8 cellular contexts compared by ENCODE assay signal in genomic region chr19:53879145-53880037, GRCh38. TPM values are rescaled to one million over a fixed set of nuclear protein-coding genes. Genes with fewer than 3 reads are reported as not detected.
A peak's percentile ranks its signal among the peaks of the same experiment; 100 is the strongest.
DNase-seq lines count a peak whose midpoint lies in the region; ATAC-seq and TF ChIP-seq lines count a peak whose summit lies in the region.

No MANE protein-coding gene starts in this region.

- no peak overlapping the region for H3K27ac Mint-ChIP-seq in natural killer cell treated with Interleukin-12 subunit alpha and Interleukin-12 subunit beta and Interleukin-15 and Interleukin-18, amount 100 ng/mL, for 72 hours
- no peak overlapping the region for H3K27ac Mint-ChIP-seq in stimulated activated memory B cell treated with anti-CD40 and anti-IgM and Interleukin-4, amounts not matched to agents 10 μg/mL and 1 μg/mL and 100 μg/mL, for 72 hours

- peak; percentile 53 for ATAC-seq in GM19043 (IDR thresholded peaks at IDR 0.05; ENCODE audit: low read depth, unreplicated experiment)
- peak; percentile 82 for ATAC-seq in HG03520 (IDR thresholded peaks at IDR 0.05; ENCODE audit: unreplicated experiment)
- ATAC-seq in natural killer cell treated with Interleukin-12 subunit alpha and Interleukin-12 subunit beta and Interleukin-15 and Interleukin-18, amount 100 ng/mL, for 72 hours = peak; percentile 97 to 99
- peak; percentile 83 for ATAC-seq in stimulated activated memory B cell treated with anti-CD40 and anti-IgM and Interleukin-4, amounts not matched to agents 10 μg/mL and 1 μg/mL and 100 μg/mL, for 72 hours

- peaks cover 13 to 20% of the 10 kb centered on the region in 2 donors for H3K4me1 Mint-ChIP-seq in natural killer cell treated with Interleukin-12 subunit alpha and Interleukin-12 subunit beta and Interleukin-15 and Interleukin-18, amount 100 ng/mL, for 72 hours (ENCODE audit: low read depth in 2 of 2)
- peaks cover 20% of the 10 kb centered on the region for H3K4me1 Mint-ChIP-seq in stimulated activated memory B cell treated with anti-CD40 and anti-IgM and Interleukin-4, amounts not matched to agents 10 μg/mL and 1 μg/mL and 100 μg/mL, for 72 hours

- H3K36me3 Mint-ChIP-seq in natural killer cell treated with Interleukin-12 subunit alpha and Interleukin-12 subunit beta and Interleukin-15 and Interleukin-18, amount 100 ng/mL, for 72 hours = peaks cover 5% of the 10 kb centered on the region
- peaks cover 12% of the 10 kb centered on the region for H3K36me3 Mint-ChIP-seq in stimulated activated memory B cell treated with anti-CD40 and anti-IgM and Interleukin-4, amounts not matched to agents 10 μg/mL and 1 μg/mL and 100 μg/mL, for 72 hours

- peaks cover 10 to 11% of the 10 kb centered on the region in 2 donors for H3K27me3 Mint-ChIP-seq in natural killer cell treated with Interleukin-12 subunit alpha and Interleukin-12 subunit beta and Interleukin-15 and Interleukin-18, amount 100 ng/mL, for 72 hours
- peaks cover 8% of the 10 kb centered on the region for H3K27me3 Mint-ChIP-seq in stimulated activated memory B cell treated with anti-CD40 and anti-IgM and Interleukin-4, amounts not matched to agents 10 μg/mL and 1 μg/mL and 100 μg/mL, for 72 hours

- no peak overlapping the region for H3K4me3 Mint-ChIP-seq in natural killer cell treated with Interleukin-12 subunit alpha and Interleukin-12 subunit beta and Interleukin-15 and Interleukin-18, amount 100 ng/mL, for 72 hours
- H3K4me3 Mint-ChIP-seq in stimulated activated memory B cell treated with anti-CD40 and anti-IgM and Interleukin-4, amounts not matched to agents 10 μg/mL and 1 μg/mL and 100 μg/mL, for 72 hours = no peak overlapping the region

- no peaks in the 10 kb centered on the region for H3K9me3 Mint-ChIP-seq in natural killer cell treated with Interleukin-12 subunit alpha and Interleukin-12 subunit beta and Interleukin-15 and Interleukin-18, amount 100 ng/mL, for 72 hours
- H3K9me3 Mint-ChIP-seq in stimulated activated memory B cell treated with anti-CD40 and anti-IgM and Interleukin-4, amounts not matched to agents 10 μg/mL and 1 μg/mL and 100 μg/mL, for 72 hours = peaks cover 4% of the 10 kb centered on the region

- TF ChIP-seq CTCF in AG09319 (IDR thresholded peaks at IDR 0.05; ENCODE audit: low read depth, low read length) = no peak

- DNase-seq in AG09319 (ENCODE audit: extremely low read depth, low read depth) (peak; percentile 67), RKO (ENCODE audit: low spot score) (peak; percentile 85), fibroblast of the conjunctiva (ENCODE audit: low read depth) (peak; percentile 89)
- DNase-seq in activated effector memory CD4-positive, alpha-beta T cell treated with Interleukin-2 at 50 U/mL for 16 hours = peak; percentile 62
- DNase-seq in natural killer cell treated with Interleukin-12 subunit alpha and Interleukin-12 subunit beta and Interleukin-15 and Interleukin-18, amount 100 ng/mL, for 72 hours (ENCODE audit: low spot score) = peak; percentile 92

RNA-seq across cellular contexts. Expression of gene PRKCG, which starts 2.6 kb away (rescaled TPM):
- total RNA-seq in natural killer cell treated with Interleukin-12 subunit alpha and Interleukin-12 subunit beta and Interleukin-15 and Interleukin-18, amount 100 ng/mL, for 72 hours = 1 to 10 TPM in 1 of 2 donors, not detected in 1; 1.1 TPM

RNA-seq across cellular contexts. Expression of gene MYADM, which starts 11.7 kb away (rescaled TPM):
- total RNA-seq in natural killer cell treated with Interleukin-12 subunit alpha and Interleukin-12 subunit beta and Interleukin-15 and Interleukin-18, amount 100 ng/mL, for 72 hours = 10 to 100 TPM; 17.8 to 17.9 TPM

RNA-seq across cellular contexts. Expression of gene CACNG7, which starts 29.7 kb away (rescaled TPM):
- total RNA-seq in natural killer cell treated with Interleukin-12 subunit alpha and Interleukin-12 subunit beta and Interleukin-15 and Interleukin-18, amount 100 ng/mL, for 72 hours = not detected

RNA-seq across cellular contexts. Expression of gene NLRP12, which starts 55.3 kb away (rescaled TPM):
- total RNA-seq in natural killer cell treated with Interleukin-12 subunit alpha and Interleukin-12 subunit beta and Interleukin-15 and Interleukin-18, amount 100 ng/mL, for 72 hours = 1 to 10 TPM in 1 of 2 donors, not detected in 1; 3.0 TPM

Comparison
In these comparisons a context has a peak if more than half of its experiments do, and no peak if none do; other contexts are left out.
1. Peak in every context shown above with its lines: DNase-seq and ATAC-seq.